ENCODE assay signal across 29 cellular contexts in genomic region chr5:136084698-136085097, GRCh38. TPM values are rescaled to one million over a fixed set of nuclear protein-coding genes. Genes with fewer than 3 reads are reported as not detected.
DNase-seq lines count a peak whose midpoint lies in the region; ATAC-seq, FAIRE-seq and TF ChIP-seq lines count a peak whose summit lies in the region.
"Had no signal": no experiment of that assay in that cellular context is flagged by ENCODE, and none has a peak within 500 bp of the region (broad histone marks: within the 10 kb centered on the region; RNA-seq: fewer than 3 reads in every experiment).

No MANE protein-coding gene starts in this region.

- no peak overlapping the region for H3K27ac Mint-ChIP-seq in WTC11
- H3K27ac Mint-ChIP-seq: activated naive CD8-positive, alpha-beta T cell treated with anti-CD3 and anti-CD28 coated beads, Interleukin-2, amount 50 U/mL, for 24 hours; naive thymus-derived CD4-positive, alpha-beta T cell had no signal

- POLR2A ChIA-PET in WTC11 (lab: Charles Lee), result no interaction called here

- H3K36me3 Mint-ChIP-seq in WTC11, result no peaks in the 10 kb centered on the region
- H3K36me3 Mint-ChIP-seq: naive thymus-derived CD4-positive, alpha-beta T cell had no signal

- DNase-seq in G401 (ENCODE audit: low spot score), result peak; percentile 93
- DNase-seq in NCI-H1092 (lab: John Stamatoyannopoulos, UW), result peak; percentile 12
- DNase-seq in cerebellum (ENCODE audit: low spot score), result peak; percentile 82
- peak; percentile 45 for DNase-seq in mucosa of gallbladder (ENCODE audit: low spot score)
- DNase-seq in foreskin keratinocyte, result no peak
- no peak for DNase-seq in RCC 7860 (ENCODE audit: low spot score)
- no peak for DNase-seq in kidney tubule cell (ENCODE audit: low spot score)
- DNase-seq in WTC11 (ENCODE audit: low spot score), result no peak
- DNase-seq: activated CD4-positive, alpha-beta T cell treated with anti-CD3 and anti-CD28 coated beads for 4 hours; activated CD8-positive, alpha-beta memory T cell treated with anti-CD3 and anti-CD28 coated beads for 24 hours; activated gamma-delta T cell; activated naive CD8-positive, alpha-beta T cell treated with anti-CD3 and anti-CD28 coated beads, Interleukin-2, amount 50 U/mL, for 24 hours; activated T-cell treated with anti-CD3 and anti-CD28 coated beads, Interleukin-2, amount 50 U/mL, for 1 hour; brain microvascular endothelial cell; KG1; MV-4-11; naive thymus-derived CD4-positive, alpha-beta T cell; NCI-H1930; NCI-H524; SJCRH30; stimulated activated CD4-positive, alpha-beta T cell treated with anti-CD3 and anti-CD28 coated beads, Interleukin-4, amount 100 ng/mL, for 4 hours; stimulated activated naive CD4-positive, alpha-beta T cell; T-helper 1 cell; trophoblast cell had no signal

- H3K27ac ChIP-seq in foreskin keratinocyte, result no peak overlapping the region
- H3K27ac ChIP-seq: brain microvascular endothelial cell, esophagus muscularis mucosa, SJCRH30 had no signal

- FAIRE-seq in RCC 7860 (lab: Jason Lieb, UNC), result no peak
- FAIRE-seq: colon, HTR-8/SVneo had no signal

- no peak overlapping the region for H3K4me3 Mint-ChIP-seq in WTC11
- H3K4me3 Mint-ChIP-seq: activated naive CD8-positive, alpha-beta T cell treated with anti-CD3 and anti-CD28 coated beads, Interleukin-2, amount 50 U/mL, for 24 hours; naive thymus-derived CD4-positive, alpha-beta T cell had no signal

- CTCF ChIA-PET in WTC11 (lab: Charles Lee), result interaction anchor here (0.7 to 1.7 kb wide), 2 partner anchors 87 to 108 kb away, joined by 3 to 4 read pairs; no protein-coding TSS in a partner anchor

- H3K9me3 Mint-ChIP-seq in WTC11, result no peaks in the 10 kb centered on the region
- H3K9me3 Mint-ChIP-seq: activated naive CD8-positive, alpha-beta T cell treated with anti-CD3 and anti-CD28 coated beads, Interleukin-2, amount 50 U/mL, for 24 hours; naive thymus-derived CD4-positive, alpha-beta T cell had no signal

- H3K4me1 ChIP-seq in foreskin keratinocyte, result no peaks in the 10 kb centered on the region
- H3K4me1 ChIP-seq: HAP-1 had no signal

- H3K27me3 ChIP-seq in foreskin keratinocyte, result no peaks in the 10 kb centered on the region
- H3K27me3 ChIP-seq: brain microvascular endothelial cell, esophagus muscularis mucosa, SJCRH30 had no signal

- TF ChIP-seq CTCF in foreskin keratinocyte (conservative IDR thresholded peaks at IDR 0.05) (no peak), WTC11 (IDR thresholded peaks at IDR 0.05) (no peak)

- ATAC-seq in foreskin keratinocyte (no peak), WTC11 (no peak)
- ATAC-seq: activated naive CD8-positive, alpha-beta T cell treated with anti-CD3 and anti-CD28 coated beads, Interleukin-2, amount 50 U/mL, for 24 hours; naive thymus-derived CD4-positive, alpha-beta T cell; Panc1 had no signal

- in situ Hi-C loops in G401 (cut with HindIII; ENCODE audit: low sequenced_read_pairs), result no loop called here

- H3K4me1 Mint-ChIP-seq in WTC11, result no peaks in the 10 kb centered on the region; the same call in 1 of the 2 replicates

- H3K27me3 Mint-ChIP-seq in WTC11 (ENCODE audit: low read depth), result peaks cover 6% of the 10 kb centered on the region

TF ChIP-seq in WTC11, 78 proteins besides CTCF, POLR2A, EP300 and RAD21:
- TF ChIP-seq SOX15 (CRISPR knock-in tag; IDR thresholded peaks at IDR 0.05) (no peak), EMX1 (CRISPR knock-in tag; IDR thresholded peaks at IDR 0.05) (no peak), PREB (CRISPR knock-in tag; IDR thresholded peaks at IDR 0.05; ENCODE audit: borderline replicate concordance) (no peak), ZNF232 (CRISPR knock-in tag; IDR thresholded peaks at IDR 0.05) (no peak), ZNF423 (CRISPR knock-in tag; IDR thresholded peaks at IDR 0.05) (no peak)
- TF ChIP-seq, protein P1, sequence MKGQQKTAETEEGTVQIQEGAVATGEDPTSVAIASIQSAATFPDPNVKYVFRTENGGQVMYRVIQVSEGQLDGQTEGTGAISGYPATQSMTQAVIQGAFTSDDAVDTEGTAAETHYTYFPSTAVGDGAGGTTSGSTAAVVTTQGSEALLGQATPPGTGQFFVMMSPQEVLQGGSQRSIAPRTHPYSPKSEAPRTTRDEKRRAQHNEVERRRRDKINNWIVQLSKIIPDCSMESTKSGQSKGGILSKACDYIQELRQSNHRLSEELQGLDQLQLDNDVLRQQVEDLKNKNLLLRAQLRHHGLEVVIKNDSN (CRISPR knock-in tag; IDR thresholded peaks at IDR 0.05), result no peak
- TF ChIP-seq, protein P2, sequence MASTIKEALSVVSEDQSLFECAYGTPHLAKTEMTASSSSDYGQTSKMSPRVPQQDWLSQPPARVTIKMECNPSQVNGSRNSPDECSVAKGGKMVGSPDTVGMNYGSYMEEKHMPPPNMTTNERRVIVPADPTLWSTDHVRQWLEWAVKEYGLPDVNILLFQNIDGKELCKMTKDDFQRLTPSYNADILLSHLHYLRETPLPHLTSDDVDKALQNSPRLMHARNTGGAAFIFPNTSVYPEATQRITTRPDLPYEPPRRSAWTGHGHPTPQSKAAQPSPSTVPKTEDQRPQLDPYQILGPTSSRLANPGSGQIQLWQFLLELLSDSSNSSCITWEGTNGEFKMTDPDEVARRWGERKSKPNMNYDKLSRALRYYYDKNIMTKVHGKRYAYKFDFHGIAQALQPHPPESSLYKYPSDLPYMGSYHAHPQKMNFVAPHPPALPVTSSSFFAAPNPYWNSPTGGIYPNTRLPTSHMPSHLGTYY (CRISPR knock-in tag; IDR thresholded peaks at IDR 0.05), result no peak

RNA-seq across cellular contexts. Expression of gene SMAD5, which starts 47.9 kb away (rescaled TPM):
- total RNA-seq in G401 (2014; rRNA removed; shearing (Covaris generic)), result 28.9 and 42.3 TPM in 2 replicates
- total RNA-seq in cerebellum (61.1 TPM), mucosa of gallbladder (65.6 TPM), foreskin keratinocyte (44.0 and 46.0 TPM in 2 replicates), WTC11 (2021) (54.9 to 70.3 TPM (median 65.2 TPM) in 3 replicates)
- polyA plus RNA-seq in foreskin keratinocyte, result 6.8 and 8.7 TPM in 2 replicates

RNA-seq across cellular contexts. Expression of gene TGFBI, which starts 55.9 kb away (rescaled TPM):
- total RNA-seq in G401 (2014; rRNA removed; shearing (Covaris generic)), result 0.18 TPM in 1 of 2 replicates, not detected in the other
- total RNA-seq in cerebellum, result 23.3 TPM
- 235 TPM for total RNA-seq in mucosa of gallbladder
- 86.9 and 143 TPM in 2 replicates for total RNA-seq in foreskin keratinocyte
- polyA plus RNA-seq in foreskin keratinocyte, result 77.4 and 131 TPM in 2 replicates
- 7.2 to 9.1 TPM (median 7.8 TPM) in 3 replicates for total RNA-seq in WTC11 (2021)

Comparison
In these comparisons a context has a peak if more than half of its experiments do, and no peak if none do; other contexts are left out.
1. DNase-seq: peak in G401 (single experiment), NCI-H1092 (single experiment), cerebellum (single experiment) and mucosa of gallbladder (single experiment); none in foreskin keratinocyte (0 of 2), RCC 7860 (single experiment), kidney tubule cell (single experiment) and WTC11 (single experiment).